9 cellular contexts compared by ENCODE assay signal in the genomic region with DNA sequence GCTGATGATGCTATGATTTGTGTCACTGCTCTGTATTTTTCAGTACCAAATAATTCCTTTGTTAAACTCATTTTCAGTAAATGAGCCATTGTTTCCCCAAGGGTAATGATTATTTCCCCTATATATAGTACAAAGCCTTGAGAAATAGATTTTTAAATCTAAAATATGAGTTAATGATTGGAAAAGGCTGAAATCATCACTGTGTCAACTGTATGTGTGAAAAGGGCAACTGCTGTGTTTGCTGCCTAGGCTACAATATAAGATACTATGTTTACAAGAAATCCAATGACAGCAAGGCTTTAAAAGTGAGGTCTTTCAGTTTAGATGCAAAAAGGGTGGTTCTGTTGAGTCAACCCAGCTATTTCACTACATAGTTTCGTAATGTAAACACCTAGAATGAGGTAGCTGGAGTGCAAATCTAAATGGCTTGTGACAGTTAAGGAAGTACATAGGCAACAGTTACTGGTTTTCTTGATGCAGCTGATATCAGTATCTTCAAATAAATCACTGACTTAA. TPM values are rescaled to one million over a fixed set of nuclear protein-coding genes. Genes with fewer than 3 reads are reported as not detected.
DNase-seq lines count a peak whose midpoint lies in the region; ATAC-seq and TF ChIP-seq lines count a peak whose summit lies in the region.
"Had no signal": no experiment of that assay in that cellular context is flagged by ENCODE, and none has a peak within 500 bp of the region (broad histone marks: within the 10 kb centered on the region; RNA-seq: fewer than 3 reads in every experiment).

No MANE protein-coding gene starts in this region.

- H3K4me3 ChIP-seq in fibroblast of the aortic adventitia (ENCODE audit: low read depth, low read length) = no peak overlapping the region

- TF ChIP-seq CTCF in fibroblast of the aortic adventitia (IDR thresholded peaks at IDR 0.05; ENCODE audit: insufficient read depth, low read length) (no peak), mesothelial cell of epicardium (IDR thresholded peaks at IDR 0.05; ENCODE audit: unreplicated experiment) (no peak)

- ATAC-seq in GM18511 (IDR thresholded peaks at IDR 0.05; ENCODE audit: unreplicated experiment) = peak; percentile 85
- ATAC-seq: Panc1 had no signal

- no peaks in the 10 kb centered on the region for H3K27me3 Mint-ChIP-seq in mesothelial cell of epicardium (ENCODE audit: low read depth)

- no peak overlapping the region for H3K4me3 Mint-ChIP-seq in mesothelial cell of epicardium

- H3K36me3 Mint-ChIP-seq in mesothelial cell of epicardium = no peaks in the 10 kb centered on the region

- peaks cover 31% of the 10 kb centered on the region for H3K4me1 Mint-ChIP-seq in mesothelial cell of epicardium

- H3K27ac Mint-ChIP-seq in mesothelial cell of epicardium = no peak overlapping the region

- no peaks in the 10 kb centered on the region for H3K9me3 Mint-ChIP-seq in mesothelial cell of epicardium

- in situ Hi-C loops in ACHN (cut with HindIII; ENCODE audit: low pct_ligation_motif_present, low pct_unique_long_range_greater_than_20kb, low sequenced_read_pairs) = no loop called here

- DNase-seq in H4 (ENCODE audit: low spot score) (peak; percentile 53), M059J (ENCODE audit: low read depth) (peak; percentile 56), fibroblast of the aortic adventitia (ENCODE audit: low read depth) (peak; percentile 20), islet precursor cell (no peak), mesothelial cell of epicardium (ENCODE audit: low spot score in 2 of 2, unreplicated experiment in 2 of 2) (no peak), AG20443 (ENCODE audit: low spot score) (no peak), ACHN (no peak)

RNA-seq across cellular contexts. Expression of a gene that starts 15.3 kb away (rescaled TPM):
- 14.5 and 20.2 TPM in 2 replicates for total RNA-seq in H4 (2014; rRNA removed; shearing (Covaris generic))
- 17.8 and 19.5 TPM in 2 replicates for total RNA-seq in M059J (2014; rRNA removed; shearing (Covaris generic))
- 7.1 and 12.2 TPM in 2 replicates for total RNA-seq in fibroblast of the aortic adventitia (ENCODE audit: low replicate concordance)
- total RNA-seq in mesothelial cell of epicardium = 22.6 to 23.8 TPM (median 23.6 TPM) in 3 replicates

Comparison
In these comparisons a context has a peak if more than half of its experiments do, and no peak if none do; other contexts are left out.
1. DNase-seq: peak in H4 (single experiment), M059J (single experiment) and fibroblast of the aortic adventitia (single experiment); none in islet precursor cell (single experiment), mesothelial cell of epicardium (0 of 2), AG20443 (single experiment) and ACHN (single experiment).